24 cellular contexts compared by ENCODE assay signal in the genomic region with DNA sequence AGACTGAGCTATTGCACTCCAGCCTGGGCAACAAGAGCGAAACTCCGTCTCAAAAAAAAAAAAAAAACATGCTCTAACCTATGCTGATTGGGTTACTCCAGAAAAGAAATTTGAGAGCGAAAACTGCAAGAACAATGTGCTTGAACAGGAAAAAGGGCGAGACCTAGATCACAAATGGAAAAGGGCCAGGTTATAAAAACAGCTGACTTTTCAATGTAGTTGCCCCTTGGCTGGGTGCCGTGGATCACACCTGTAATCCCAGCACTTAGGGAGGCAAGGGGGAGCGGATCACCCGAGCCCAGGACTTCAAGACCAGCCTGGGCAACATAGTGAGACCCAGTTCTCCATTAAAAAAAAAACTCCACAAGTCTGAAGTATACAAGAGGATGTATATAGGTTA.
"Had no signal": no experiment of that assay in that cellular context is flagged by ENCODE, and none has a peak within 500 bp of the region (broad histone marks: within the 10 kb centered on the region; RNA-seq: fewer than 3 reads in every experiment).

No MANE protein-coding gene starts in this region.

- H3K9me3 Mint-ChIP-seq: natural killer cell treated with Interleukin-12 subunit alpha and Interleukin-12 subunit beta and Interleukin-15 and Interleukin-18, amount 100 ng/mL, for 72 hours; stimulated activated naive CD8-positive, alpha-beta T cell treated with anti-CD3 and anti-CD28 coated beads, Interleukin-15, Interleukin-2, amounts not matched to agents 100 ng/mL and 50 ng/mL, for 24 hours had no signal

- H3K4me1 Mint-ChIP-seq: naive B cell; neural progenitor cell; stimulated activated naive B cell treated with anti-CD40 and anti-IgM and Interleukin-4, amounts not matched to agents 10 μg/mL and 1 μg/mL and 100 μg/mL, for 72 hours had no signal

- H3K9me3 ChIP-seq: prostate gland, sigmoid colon, suprapubic skin, transverse colon, upper lobe of right lung, vagina had no signal

- H3K36me3 Mint-ChIP-seq: naive B cell; natural killer cell treated with Interleukin-12 subunit alpha and Interleukin-12 subunit beta and Interleukin-15 and Interleukin-18, amount 100 ng/mL, for 72 hours had no signal

- H3K9ac ChIP-seq: neural progenitor cell had no signal

- H3K27me3 Mint-ChIP-seq: stimulated activated naive CD8-positive, alpha-beta T cell treated with anti-CD3 and anti-CD28 coated beads, Interleukin-15, Interleukin-2, amounts not matched to agents 100 ng/mL and 50 ng/mL, for 24 hours had no signal

- H3K4me1 ChIP-seq: neural progenitor cell, prostate gland, spleen, suprapubic skin, upper lobe of right lung had no signal

- DNase-seq: dorsolateral prefrontal cortex; effector CD4-positive, alpha-beta T cell; heart left ventricle; left cardiac atrium; left lung; mesenchymal stem cell; mucosa of descending colon; naive B cell; right cardiac atrium; sigmoid colon; spleen; stimulated activated CD4-positive, alpha-beta T cell treated with anti-CD3 and anti-CD28 coated beads, Interleukin-4, amount 100 ng/mL, for 4 hours; stimulated activated naive B cell treated with anti-CD40 and anti-IgM and Interleukin-4, amounts not matched to agents 10 μg/mL and 1 μg/mL and 100 μg/mL, for 72 hours; transverse colon; upper lobe of right lung had no signal

- H3K4me3 Mint-ChIP-seq: mesothelial cell of epicardium; naive B cell; natural killer cell treated with Interleukin-12 subunit alpha and Interleukin-12 subunit beta and Interleukin-15 and Interleukin-18, amount 100 ng/mL, for 72 hours; neural progenitor cell; stimulated activated naive B cell treated with anti-CD40 and anti-IgM and Interleukin-4, amounts not matched to agents 10 μg/mL and 1 μg/mL and 100 μg/mL, for 72 hours; stimulated activated naive CD8-positive, alpha-beta T cell treated with anti-CD3 and anti-CD28 coated beads, Interleukin-15, Interleukin-2, amounts not matched to agents 100 ng/mL and 50 ng/mL, for 24 hours had no signal

- H3K36me3 ChIP-seq: heart left ventricle, left lung, neural progenitor cell, prostate gland, spleen, suprapubic skin, transverse colon, upper lobe of right lung, vagina had no signal

- H3K27ac ChIP-seq: dorsolateral prefrontal cortex, heart left ventricle, hepatocyte, left lung, neural progenitor cell, prostate gland, skin epidermis, spleen, suprapubic skin, upper lobe of right lung, vagina had no signal

- H3K4me3 ChIP-seq: dorsolateral prefrontal cortex, heart left ventricle, hepatocyte, left lung, mucosa of descending colon, neural progenitor cell, prostate gland, sigmoid colon, skin epidermis, spleen, suprapubic skin, transverse colon, upper lobe of right lung, vagina had no signal

- ATAC-seq: heart left ventricle; left cardiac atrium; left lung; mucosa of descending colon; natural killer cell treated with Interleukin-12 subunit alpha and Interleukin-12 subunit beta and Interleukin-15 and Interleukin-18, amount 100 ng/mL, for 72 hours; right cardiac atrium; stimulated activated naive B cell treated with anti-CD40 and anti-IgM and Interleukin-4, amounts not matched to agents 10 μg/mL and 1 μg/mL and 100 μg/mL, for 72 hours had no signal

- H3K27ac Mint-ChIP-seq: naive B cell; natural killer cell treated with Interleukin-12 subunit alpha and Interleukin-12 subunit beta and Interleukin-15 and Interleukin-18, amount 100 ng/mL, for 72 hours; neural progenitor cell; stimulated activated naive B cell treated with anti-CD40 and anti-IgM and Interleukin-4, amounts not matched to agents 10 μg/mL and 1 μg/mL and 100 μg/mL, for 72 hours; stimulated activated naive CD8-positive, alpha-beta T cell treated with anti-CD3 and anti-CD28 coated beads, Interleukin-15, Interleukin-2, amounts not matched to agents 100 ng/mL and 50 ng/mL, for 24 hours had no signal

- H3K27me3 ChIP-seq: dorsolateral prefrontal cortex, heart left ventricle, hepatocyte, left lung, neural progenitor cell, sigmoid colon, spleen, suprapubic skin, transverse colon, upper lobe of right lung, vagina had no signal
